ENCODE assay signal across 26 cellular contexts in genomic region chr5:95832664-95833063, GRCh38. TPM values are rescaled to one million over a fixed set of nuclear protein-coding genes. Genes with fewer than 3 reads are reported as not detected.
DNase-seq lines count a peak whose midpoint lies in the region; ATAC-seq, FAIRE-seq and TF ChIP-seq lines count a peak whose summit lies in the region.
"Had no signal": no experiment of that assay in that cellular context is flagged by ENCODE, and none has a peak within 500 bp of the region (broad histone marks: within the 10 kb centered on the region; RNA-seq: fewer than 3 reads in every experiment).

No MANE protein-coding gene starts in this region.

- CTCF ChIA-PET in CD4-positive, alpha-beta T cell (lab: Charles Lee), result interaction anchor here (0.9 to 3.0 kb wide), 2 partner anchors 9 to 51 kb away, joined by 3 to 17 read pairs; no protein-coding TSS in a partner anchor
- CTCF ChIA-PET in K562 (lab: Yijun Ruan, JAX; ENCODE audit: low intra/inter-chr PET ratio), result no interaction called here

- H3K36me3 ChIP-seq in K562 (ENCODE audit: control insufficient read depth, insufficient read depth, low read length) (no peaks in the 10 kb centered on the region), adrenal gland (replicated peaks in 1 of 2) (no peaks in the 10 kb centered on the region)
- H3K36me3 ChIP-seq: heart right ventricle, left ventricle myocardium inferior, tibial artery had no signal

- no TSS peak for BruUV-seq in K562 (replicated peaks; lab: Mats Ljungman, UMichigan)

- in situ Hi-C loops in K562 (cut with MboI), result loop anchor here (25.0 kb wide), 1 partner anchor 870 kb away; no protein-coding TSS in a partner anchor

- no peak for TF ChIP-seq CTCF in CD4-positive, alpha-beta T cell (IDR thresholded peaks at IDR 0.05)
- no peak for TF ChIP-seq CTCF in K562 (IDR thresholded peaks at IDR 0.05 in 2 of 3, conservative IDR thresholded peaks at IDR 0.05 in 1 of 3; ENCODE audit: insufficient read depth in 2 of 3, low read depth in 1 of 3, low read length in 3 of 3)
- TF ChIP-seq CTCF in neural crest cell (conservative IDR thresholded peaks at IDR 0.05), result no peak
- TF ChIP-seq CTCF in adrenal gland (IDR thresholded peaks at IDR 0.05), result no peak

- no peaks in the 10 kb centered on the region for H3K36me3 Mint-ChIP-seq in CD4-positive, alpha-beta T cell (ENCODE audit: low read depth)
- H3K36me3 Mint-ChIP-seq in neural crest cell (ENCODE audit: low read depth), result no peaks in the 10 kb centered on the region

- TF ChIP-seq POLR2A in GM12892 (IDR thresholded peaks at IDR 0.05; ENCODE audit: low read depth, low read length) (no peak), K562 (conservative IDR thresholded peaks at IDR 0.05) (no peak), adrenal gland (IDR thresholded peaks at IDR 0.05) (no peak)

- no peak for TF ChIP-seq RAD21 in K562 (CRISPR knock-in tag; conservative IDR thresholded peaks at IDR 0.05 in 1 of 2, IDR thresholded peaks at IDR 0.05 in 1 of 2)

- H3K4me1 ChIP-seq in K562 (replicated peaks in 1 of 2; ENCODE audit: control insufficient read depth in 2 of 2, insufficient read depth in 2 of 2, low read length in 2 of 2) (peaks cover 11 to 13% of the 10 kb centered on the region in 2 experiments; a peak in 4 of 5 replicates), adrenal gland (replicated peaks in 1 of 2) (peaks cover 8 to 24% of the 10 kb centered on the region in 2 donors)
- H3K4me1 ChIP-seq: Caco-2 had no signal

- H3K27me3 ChIP-seq in CD4-positive, alpha-beta T cell (ENCODE audit: control insufficient read depth, insufficient read depth, low read length), result no peaks in the 10 kb centered on the region
- H3K27me3 ChIP-seq in K562 (ENCODE audit: control insufficient read depth in 2 of 2, insufficient read depth in 2 of 2, low read length in 2 of 2) (no peaks in the 10 kb centered on the region), adrenal gland (no peaks in the 10 kb centered on the region)
- H3K27me3 ChIP-seq: heart right ventricle, tibial artery had no signal

- H3K4me3 ChIP-seq in K562 (no peak overlapping the region), adrenal gland (no peak overlapping the region)
- H3K4me3 ChIP-seq: GM23248, heart right ventricle, left ventricle myocardium inferior, tibial artery had no signal

- peaks cover 55% of the 10 kb centered on the region for H3K4me1 Mint-ChIP-seq in CD4-positive, alpha-beta T cell (ENCODE audit: low read depth)
- H3K4me1 Mint-ChIP-seq in neural crest cell, result peaks cover 14% of the 10 kb centered on the region

- no peak for ATAC-seq in CD4-positive, alpha-beta T cell (ENCODE audit: poor library complexity)
- ATAC-seq in K562 (no peak), HG02852 (IDR thresholded peaks at IDR 0.05; ENCODE audit: unreplicated experiment) (no peak)
- ATAC-seq: activated T-cell treated with anti-CD3 and anti-CD28 coated beads, Interleukin-2, amount 50 U/mL, for 4 hours; heart right ventricle had no signal

- H3K79me2 ChIP-seq in K562 (ENCODE audit: control insufficient read depth, insufficient read depth, low read length), result no peaks in the 10 kb centered on the region

- no peaks in the 10 kb centered on the region for H3K9me3 ChIP-seq in CD4-positive, alpha-beta T cell (ENCODE audit: control insufficient read depth, low read length)
- no peaks in the 10 kb centered on the region for H3K9me3 ChIP-seq in K562 (replicated peaks; ENCODE audit: control insufficient read depth, insufficient read depth, low read depth, low read length)
- H3K9me3 ChIP-seq in adrenal gland (replicated peaks in 1 of 3), result no peaks in the 10 kb centered on the region
- H3K9me3 ChIP-seq: Caco-2, heart right ventricle, left ventricle myocardium inferior, tibial artery had no signal

- no peaks in the 10 kb centered on the region for H3K27me3 Mint-ChIP-seq in CD4-positive, alpha-beta T cell
- H3K27me3 Mint-ChIP-seq in neural crest cell (ENCODE audit: low read depth), result no peaks in the 10 kb centered on the region
- H3K27me3 Mint-ChIP-seq: stimulated activated naive CD8-positive, alpha-beta T cell treated with anti-CD3 and anti-CD28 coated beads, Interleukin-15, Interleukin-2, amounts not matched to agents 100 ng/mL and 50 ng/mL, for 24 hours had no signal

- no peaks in the 10 kb centered on the region for H4K20me1 ChIP-seq in K562 (replicated peaks; ENCODE audit: control insufficient read depth, insufficient read depth, low read length)

- no peaks in the 10 kb centered on the region for H3K9me3 Mint-ChIP-seq in CD4-positive, alpha-beta T cell
- no peaks in the 10 kb centered on the region for H3K9me3 Mint-ChIP-seq in neural crest cell
- H3K9me3 Mint-ChIP-seq: activated naive CD4-positive, alpha-beta T cell treated with anti-CD3 and anti-CD28 coated beads for 36 hours; activated T-cell treated with anti-CD3 and anti-CD28 coated beads, Interleukin-2, amount 50 U/mL, for 4 hours; stimulated activated naive CD8-positive, alpha-beta T cell treated with anti-CD3 and anti-CD28 coated beads, Interleukin-15, Interleukin-2, amounts not matched to agents 100 ng/mL and 50 ng/mL, for 24 hours had no signal

- intact Hi-C loops in CD4-positive, alpha-beta T cell (cut with DNase I, micrococcal nuclease), result no loop called here
- intact Hi-C loops in K562 (cut with micrococcal nuclease) (no loop called here), adrenal gland (cut with DNase I) (loop anchor here in 1 of 2 donors (10.0 kb wide), 1 partner anchor 168 kb away; no protein-coding TSS in a partner anchor)

- POLR2A ChIA-PET in CD4-positive, alpha-beta T cell (lab: Charles Lee), result interaction anchor here (1.8 to 2.7 kb wide), 2 partner anchors 10 to 15 kb away, joined by 5 to 18 read pairs; partner anchors contain the start of gene GLRX
- POLR2A ChIA-PET in K562 (lab: Yijun Ruan, JAX), result interaction anchor here (0.8 to 1.1 kb wide), 2 partner anchors 10 to 86 kb away, joined by 3 read pairs; partner anchors contain the start of gene GLRX

- H3K4me2 ChIP-seq in K562 (ENCODE audit: insufficient read depth, low read length), result no peak overlapping the region

- H3K9ac ChIP-seq in K562 (ENCODE audit: insufficient read depth in 1 of 2, low read depth in 2 of 2, low read length in 2 of 2), result no peak overlapping the region
- H3K9ac ChIP-seq: GM23248 had no signal

- H2AFZ ChIP-seq in K562 (ENCODE audit: low read depth, low read length), result no peak overlapping the region
- H2AFZ ChIP-seq: GM23248 had no signal

- H3K27ac Mint-ChIP-seq in CD4-positive, alpha-beta T cell, result peak overlapping the region; percentile 79
- no peak overlapping the region for H3K27ac Mint-ChIP-seq in neural crest cell (ENCODE audit: unreplicated experiment)
- H3K27ac Mint-ChIP-seq: activated naive CD4-positive, alpha-beta T cell treated with anti-CD3 and anti-CD28 coated beads for 36 hours; stimulated activated naive CD8-positive, alpha-beta T cell treated with anti-CD3 and anti-CD28 coated beads, Interleukin-15, Interleukin-2, amounts not matched to agents 100 ng/mL and 50 ng/mL, for 24 hours had no signal

- no peak for TF ChIP-seq EP300 in K562 (IDR thresholded peaks at IDR 0.05; ENCODE audit: low read length)

- FAIRE-seq in GM12892 (lab: Jason Lieb, UNC) (peak; percentile 14), K562 (lab: Jason Lieb, UNC) (no peak)
- FAIRE-seq: astrocyte, HTR-8/SVneo, small intestine, TTC549 had no signal

- no peak for DNase-seq in CD4-positive, alpha-beta T cell
- no peak for DNase-seq in GM12892 (ENCODE audit: insufficient read length)
- no peak for DNase-seq in K562 (ENCODE audit: extremely low read depth in 1 of 4, low spot score in 3 of 4)
- DNase-seq in neural crest cell (ENCODE audit: low read depth, low spot score), result no peak
- no peak for DNase-seq in SW 1271 (lab: John Stamatoyannopoulos, UW)
- DNase-seq in activated CD4-positive, alpha-beta T cell treated with anti-CD3 and anti-CD28 coated beads, Interleukin-2, amount 50 U/mL, for 4 hours, result no peak
- no peak for DNase-seq in adrenal gland
- DNase-seq: activated CD4-positive, CD25-positive, alpha-beta regulatory T cell treated with anti-CD3 and anti-CD28 coated beads, Interleukin-2, amount 50 U/mL, for 72 hours; activated naive CD4-positive, alpha-beta T cell treated with anti-CD3 and anti-CD28 coated beads for 36 hours; activated T-cell treated with anti-CD3 and anti-CD28 coated beads, Interleukin-2, amount 50 U/mL, for 4 hours; Caco-2; foreskin fibroblast; GM23248; heart right ventricle; left ventricle myocardium inferior; NCI-H1092 treated with DMSO at 0.1 percent for 48 hours; NCI-H2081; NCI-H446 treated with DMSO at 0.1 percent for 48 hours; small intestine; stimulated activated CD4-positive, alpha-beta T cell treated with anti-CD3 and anti-CD28 coated beads, Interleukin-2, amount 100 ng/mL, for 48 hours; tibial artery had no signal

- H3K27ac ChIP-seq in CD4-positive, alpha-beta T cell (ENCODE audit: low read depth, low read length), result no peak overlapping the region
- no peak overlapping the region for H3K27ac ChIP-seq in K562 (ENCODE audit: extremely low read depth, low read depth, low read length)
- no peak overlapping the region for H3K27ac ChIP-seq in adrenal gland
- H3K27ac ChIP-seq: GM23248, heart right ventricle, left ventricle myocardium inferior, tibial artery had no signal

- peaks cover 2% of the 10 kb centered on the region for H3K9me1 ChIP-seq in K562 (ENCODE audit: control insufficient read depth, insufficient read depth, low read length)

- H3K4me3 Mint-ChIP-seq in CD4-positive, alpha-beta T cell, result peak overlapping the region; percentile 84
- H3K4me3 Mint-ChIP-seq in neural crest cell, result peak overlapping the region; percentile 47
- H3K4me3 Mint-ChIP-seq: activated naive CD4-positive, alpha-beta T cell treated with anti-CD3 and anti-CD28 coated beads for 36 hours; activated T-cell treated with anti-CD3 and anti-CD28 coated beads, Interleukin-2, amount 50 U/mL, for 4 hours; stimulated activated naive CD8-positive, alpha-beta T cell treated with anti-CD3 and anti-CD28 coated beads, Interleukin-15, Interleukin-2, amounts not matched to agents 100 ng/mL and 50 ng/mL, for 24 hours had no signal

RNA-seq across cellular contexts. Expression of gene GLRX, which starts 10.1 kb away (rescaled TPM):
- 10 to 100 TPM; 16.9 to 18.7 TPM for total RNA-seq in CD4-positive, alpha-beta T cell
- 144 TPM for polyA plus RNA-seq in GM12892 (2012; ENCODE audit: missing spikeins)
- 4.8 and 5.3 TPM in 2 replicates for total RNA-seq in K562 (2011; cell fraction: chromatin; rRNA removed; ENCODE audit: low replicate concordance)
- total RNA-seq in K562 (2011; cell fraction: nucleolus; rRNA removed), result 5.4 and 6.7 TPM in 2 replicates
- total RNA-seq in K562 (2011; cell fraction: nucleoplasm; rRNA removed), result 4.9 and 5.2 TPM in 2 replicates
- total RNA-seq in K562 (2014; rRNA removed) (3.3 and 3.6 TPM in 2 replicates), K562 (2014; rRNA removed; fragmentation: Illumina TruSeq; extraction: Trizol) (2.0 and 2.3 TPM in 2 replicates), K562 (2015; rRNA removed; fragmentation: Illumina TruSeq; extraction: Trizol) (3.1 and 3.6 TPM in 2 replicates), K562 (2021) (2.9 and 4.4 TPM in 2 replicates), neural crest cell (10.3 and 10.4 TPM in 2 replicates), adrenal gland (100 to 1,000 TPM in 6 of 8 donors, 10 to 100 TPM in 2; 68.1 to 236 (median 136) TPM)
- polyA plus RNA-seq in K562 (2011; rRNA removed) (6.2 and 7.3 TPM in 2 replicates), K562 (2014; fragmentation: Illumina TruSeq; extraction: Trizol) (4.6 and 6.4 TPM in 2 replicates), K562 (2014; fragmentation: Nextera tagmentation; extraction: Ambion mirVana) (10 to 100 TPM; 10.5 to 11.2 TPM), K562 (2014; rRNA removed) (4.9 and 11.1 TPM in 2 replicates), adrenal gland (100 to 1,000 TPM in 1 of 3 donors, 10 to 100 TPM in 2; 84.8 to 279 (median 85.2) TPM)
- 2.5 and 4.4 TPM in 2 replicates for polyA plus RNA-seq in K562 (2011; cell fraction: cytosol; rRNA removed)
- 2.8 and 5.8 TPM in 2 replicates for polyA plus RNA-seq in K562 (2011; cell fraction: nucleus; rRNA removed)
- polyA plus RNA-seq in K562 (2012), result 13.4 and 13.6 TPM in 2 replicates
- polyA minus RNA-seq in K562 (2011; rRNA and poly(A)+ RNA removed), result 3.1 and 6.2 TPM in 2 replicates
- 0.82 and 2.5 TPM in 2 replicates for polyA minus RNA-seq in K562 (2011; cell fraction: cytosol; rRNA and poly(A)+ RNA removed)
- 1.9 and 2.6 TPM in 2 replicates for polyA minus RNA-seq in K562 (2011; cell fraction: nucleus; rRNA and poly(A)+ RNA removed)
